1 cellular context compared by ENCODE assay signal in genomic region chr6:24663198-24663597, GRCh38.
TF ChIP-seq lines count a peak whose summit lies in the region.

No MANE protein-coding gene starts in this region.

TF ChIP-seq in GM23338, 12 proteins besides CTCF, POLR2A, EP300 and RAD21 (continued from another document):
- no peak for TF ChIP-seq ZNF462 (CRISPR knock-in tag; IDR thresholded peaks at IDR 0.05)
- TF ChIP-seq CREB1 (CRISPR knock-in tag; IDR thresholded peaks at IDR 0.05; ENCODE audit: low read depth): no peak
- no peak for TF ChIP-seq JUNB (IDR thresholded peaks at IDR 0.05; ENCODE audit: unreplicated experiment)
- no peak for TF ChIP-seq STAT1 (IDR thresholded peaks at IDR 0.05; ENCODE audit: unreplicated experiment)
- TF ChIP-seq EZH2 (IDR thresholded peaks at IDR 0.05; ENCODE audit: low read depth, unreplicated experiment): no peak
- no peak for TF ChIP-seq ZNF114 (CRISPR knock-in tag; IDR thresholded peaks at IDR 0.05)
- TF ChIP-seq POLR2AphosphoS5 (IDR thresholded peaks at IDR 0.05; ENCODE audit: low read depth): no peak
- TF ChIP-seq REST (IDR thresholded peaks at IDR 0.05; ENCODE audit: unreplicated experiment): no peak
TF ChIP-seq in GM23338: peak in this region for 0.
